In genomic region chr9:28899267-28899666, GRCh38 we compare ENCODE assay signal across 22 cellular contexts.
"Had no signal": no experiment of that assay in that cellular context is flagged by ENCODE, and none has a peak within 500 bp of the region (broad histone marks: within the 10 kb centered on the region; RNA-seq: fewer than 3 reads in every experiment).

No MANE protein-coding gene starts in this region.

- H3K4me3 ChIP-seq: esophagus muscularis mucosa, gastrocnemius medialis, heart right ventricle, right atrium auricular region, stomach, thoracic aorta, transverse colon, uterus had no signal

- H3K27ac Mint-ChIP-seq: effector memory CD8-positive, alpha-beta T cell; naive thymus-derived CD4-positive, alpha-beta T cell; nephron progenitor cell had no signal

- H3K9me3 Mint-ChIP-seq: nephron progenitor cell had no signal

- H3K4me3 Mint-ChIP-seq: effector memory CD8-positive, alpha-beta T cell; naive thymus-derived CD4-positive, alpha-beta T cell; nephron progenitor cell had no signal

- H3K9me3 ChIP-seq: gastrocnemius medialis, neutrophil, thoracic aorta, uterus had no signal

- H3K36me3 ChIP-seq: esophagus muscularis mucosa, gastrocnemius medialis, heart right ventricle, neutrophil, right atrium auricular region, stomach, thoracic aorta, transverse colon, uterus had no signal

- H3K27me3 Mint-ChIP-seq: effector memory CD8-positive, alpha-beta T cell; naive thymus-derived CD4-positive, alpha-beta T cell had no signal

- ATAC-seq: effector memory CD8-positive, alpha-beta T cell; gastrocnemius medialis; heart right ventricle; left lobe of liver; naive thymus-derived CD4-positive, alpha-beta T cell had no signal

- H3K36me3 Mint-ChIP-seq: naive thymus-derived CD4-positive, alpha-beta T cell had no signal

- H3K4me1 Mint-ChIP-seq: naive thymus-derived CD4-positive, alpha-beta T cell; nephron progenitor cell had no signal

- H3K27me3 ChIP-seq: esophagus muscularis mucosa, gastrocnemius medialis, heart right ventricle, neutrophil, right atrium auricular region, stomach, transverse colon, uterus had no signal

- DNase-seq: cortex of kidney; effector memory CD8-positive, alpha-beta T cell; gastrocnemius medialis; heart right ventricle; hypothalamus; mammary epithelial cell; naive thymus-derived CD4-positive, alpha-beta T cell; nephron progenitor cell; small intestine; stimulated activated CD4-positive, alpha-beta T cell treated with anti-CD3 and anti-CD28 coated beads, Interleukin-4, amount 100 ng/mL, for 1 hour; stimulated activated naive CD4-positive, alpha-beta T cell; stomach; substantia nigra; transverse colon; uterus had no signal

- FAIRE-seq: islet of Langerhans, small intestine had no signal

- H3K27ac ChIP-seq: epithelial cell of prostate, esophagus muscularis mucosa, gastrocnemius medialis, heart right ventricle, neutrophil, right atrium auricular region, stomach, thoracic aorta, transverse colon, uterus had no signal

- H3K4me1 ChIP-seq: esophagus muscularis mucosa, gastrocnemius medialis, heart right ventricle, right atrium auricular region, stomach, transverse colon, uterus had no signal
